In the genomic region with DNA sequence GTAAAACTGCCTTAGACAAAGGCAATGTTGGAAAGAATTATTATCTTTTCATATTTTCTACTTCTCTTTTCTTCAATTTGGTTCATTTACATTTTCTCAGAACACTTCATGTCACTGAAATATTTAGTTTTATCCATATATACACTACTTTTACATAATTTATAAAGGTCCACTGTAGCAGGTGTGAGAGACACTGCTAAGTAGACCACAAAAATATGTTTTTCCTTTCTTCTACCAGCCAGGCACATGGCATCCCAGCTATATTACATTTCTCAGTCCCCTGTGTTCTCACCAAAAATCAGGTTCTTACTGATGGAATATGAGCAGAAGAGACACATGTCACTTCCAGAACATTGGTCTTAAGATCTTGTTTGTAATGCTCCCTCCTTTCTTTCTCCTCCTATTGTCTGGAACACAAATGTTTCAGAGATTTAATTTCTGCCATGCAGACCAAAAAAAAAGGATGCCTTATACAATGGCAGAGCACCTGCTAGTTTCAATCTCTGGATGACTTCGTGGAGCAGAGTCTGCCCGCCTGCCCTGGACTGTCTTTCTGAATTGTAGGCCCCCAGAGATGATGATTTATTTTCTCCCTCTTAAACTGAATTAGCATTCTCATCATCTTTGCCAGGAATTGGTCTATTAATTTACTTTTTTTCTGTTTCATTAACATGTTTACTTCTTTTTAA, we compare ENCODE assay signal across 20 cellular contexts.
"Had no signal": no experiment of that assay in that cellular context is flagged by ENCODE, and none has a peak within 500 bp of the region (broad histone marks: within the 10 kb centered on the region; RNA-seq: fewer than 3 reads in every experiment).

No MANE protein-coding gene starts in this region.

- ATAC-seq: activated T-cell treated with anti-CD3 and anti-CD28 coated beads, Interleukin-2, amount 50 U/mL, for 4 hours; foreskin keratinocyte; left lung; naive thymus-derived CD4-positive, alpha-beta T cell; stimulated activated naive CD8-positive, alpha-beta T cell treated with anti-CD3 and anti-CD28 coated beads, Interleukin-15, Interleukin-2, amounts not matched to agents 100 U/mL and 50 U/mL, for 24 hours; WTC11 had no signal

- H3K27ac Mint-ChIP-seq: activated naive CD8-positive, alpha-beta T cell treated with anti-CD3 and anti-CD28 coated beads for 36 hours; WTC11 had no signal

- H3K9me3 ChIP-seq: breast epithelium, left lung, prostate gland had no signal

- H3K4me3 Mint-ChIP-seq: activated naive CD8-positive, alpha-beta T cell treated with anti-CD3 and anti-CD28 coated beads for 36 hours; activated T-cell treated with anti-CD3 and anti-CD28 coated beads, Interleukin-2, amount 50 U/mL, for 4 hours; central memory CD8-positive, alpha-beta T cell; naive thymus-derived CD4-positive, alpha-beta T cell; WTC11 had no signal

- H3K4me1 Mint-ChIP-seq: activated naive CD8-positive, alpha-beta T cell treated with anti-CD3 and anti-CD28 coated beads for 36 hours; central memory CD8-positive, alpha-beta T cell had no signal

- H3K27me3 Mint-ChIP-seq: activated naive CD8-positive, alpha-beta T cell treated with anti-CD3 and anti-CD28 coated beads for 36 hours; central memory CD8-positive, alpha-beta T cell; naive thymus-derived CD4-positive, alpha-beta T cell had no signal

- H3K36me3 Mint-ChIP-seq: activated naive CD8-positive, alpha-beta T cell treated with anti-CD3 and anti-CD28 coated beads for 36 hours; WTC11 had no signal

- H3K4me1 ChIP-seq: breast epithelium, foreskin keratinocyte, left lung, prostate gland had no signal

- DNase-seq: activated CD4-positive, alpha-beta T cell treated with anti-CD3 and anti-CD28 coated beads, Interleukin-2, amount 50 U/mL, for 4 hours; activated CD8-positive, alpha-beta memory T cell treated with anti-CD3 and anti-CD28 coated beads, Interleukin-2, amount 50 U/mL, for 48 hours; activated naive CD4-positive, alpha-beta T cell treated with Interleukin-2 at 50 U/mL for 16 hours; activated naive CD8-positive, alpha-beta T cell treated with anti-CD3 and anti-CD28 coated beads for 36 hours; activated T-cell treated with anti-CD3 and anti-CD28 coated beads, Interleukin-2, amount 50 U/mL, for 4 hours; amniotic stem cell; effector memory CD4-positive, alpha-beta T cell; foreskin keratinocyte; hippocampal formation; kidney glomerular epithelial cell; naive thymus-derived CD4-positive, alpha-beta T cell; stimulated activated CD4-positive, alpha-beta T cell treated with anti-CD3 and anti-CD28 coated beads, Interleukin-4, amount 100 ng/mL, for 24 hours; stimulated activated naive CD8-positive, alpha-beta T cell treated with anti-CD3 and anti-CD28 coated beads, Interleukin-15, Interleukin-2, amounts not matched to agents 100 U/mL and 50 U/mL, for 24 hours; T1000 had no signal

- H3K4me3 ChIP-seq: breast epithelium, left lung, lung, prostate gland had no signal

- H3K27me3 ChIP-seq: breast epithelium, foreskin keratinocyte, left lung had no signal

- H3K9me3 Mint-ChIP-seq: activated naive CD8-positive, alpha-beta T cell treated with anti-CD3 and anti-CD28 coated beads for 36 hours; activated T-cell treated with anti-CD3 and anti-CD28 coated beads, Interleukin-2, amount 50 U/mL, for 4 hours; central memory CD8-positive, alpha-beta T cell; naive thymus-derived CD4-positive, alpha-beta T cell; WTC11 had no signal

- H3K36me3 ChIP-seq: breast epithelium, left lung, prostate gland had no signal

- H3K27ac ChIP-seq: breast epithelium, foreskin keratinocyte, left lung, prostate gland had no signal
